Comparison of ENCODE assay signal across 26 cellular contexts in the genomic region with DNA sequence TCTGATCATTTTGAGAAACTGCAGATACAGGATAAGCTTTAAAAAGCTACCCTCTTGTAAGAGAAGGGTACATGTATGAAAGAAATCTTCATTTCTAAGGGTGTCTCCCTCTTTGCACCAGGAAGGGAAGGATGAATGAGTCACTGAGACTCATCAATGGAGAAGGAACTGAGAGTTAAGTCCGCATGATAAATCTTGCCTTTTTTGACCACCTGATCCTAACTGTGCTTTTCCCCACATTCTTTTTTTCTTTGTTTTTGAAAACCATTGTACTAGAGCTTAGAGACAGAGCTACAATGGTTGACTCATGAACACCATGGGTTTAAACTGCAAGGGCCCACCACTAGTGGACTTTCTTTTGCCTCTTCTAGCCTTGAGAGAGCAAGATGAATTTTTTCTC.
"Had no signal": no experiment of that assay in that cellular context is flagged by ENCODE, and none has a peak within 500 bp of the region (broad histone marks: within the 10 kb centered on the region; RNA-seq: fewer than 3 reads in every experiment).

No MANE protein-coding gene starts in this region.

- H3K4me1 ChIP-seq: gastroesophageal sphincter, right atrium auricular region, stomach, thyroid gland, upper lobe of left lung, vagina had no signal

- H3K4me3 ChIP-seq: gastroesophageal sphincter, right atrium auricular region, stomach, thyroid gland, upper lobe of left lung, vagina had no signal

- H3K27me3 ChIP-seq: gastroesophageal sphincter, right atrium auricular region, stomach, thyroid gland, upper lobe of left lung, vagina had no signal

- H3K27me3 Mint-ChIP-seq: activated CD4-positive, alpha-beta T cell treated with anti-CD3 and anti-CD28 coated beads for 36 hours; activated naive CD8-positive, alpha-beta T cell; memory B cell; stimulated activated naive B cell treated with anti-CD40 and anti-IgM and Interleukin-4, amounts not matched to agents 10 μg/mL and 1 μg/mL and 100 μg/mL, for 72 hours had no signal

- H3K36me3 ChIP-seq: gastroesophageal sphincter, right atrium auricular region, stomach, thyroid gland, upper lobe of left lung, vagina had no signal

- ATAC-seq: activated CD4-positive, alpha-beta T cell treated with anti-CD3 and anti-CD28 coated beads for 36 hours; activated T-cell treated with anti-CD3 and anti-CD28 coated beads, Interleukin-2, amount 50 U/mL, for 72 hours; gastroesophageal sphincter; naive thymus-derived CD4-positive, alpha-beta T cell; stimulated activated naive B cell treated with anti-CD40 and anti-IgM and Interleukin-4, amounts not matched to agents 10 μg/mL and 1 μg/mL and 100 μg/mL, for 72 hours had no signal

- H3K27ac Mint-ChIP-seq: activated CD4-positive, alpha-beta T cell treated with anti-CD3 and anti-CD28 coated beads for 36 hours; activated naive CD8-positive, alpha-beta T cell; activated T-cell treated with anti-CD3 and anti-CD28 coated beads, Interleukin-2, amount 50 U/mL, for 72 hours; memory B cell; naive thymus-derived CD4-positive, alpha-beta T cell; stimulated activated naive B cell treated with anti-CD40 and anti-IgM and Interleukin-4, amounts not matched to agents 10 μg/mL and 1 μg/mL and 100 μg/mL, for 72 hours had no signal

- H3K27ac ChIP-seq: gastroesophageal sphincter, right atrium auricular region, stomach, thyroid gland, upper lobe of left lung, vagina had no signal

- H3K36me3 Mint-ChIP-seq: activated naive CD8-positive, alpha-beta T cell; memory B cell; stimulated activated naive B cell treated with anti-CD40 and anti-IgM and Interleukin-4, amounts not matched to agents 10 μg/mL and 1 μg/mL and 100 μg/mL, for 72 hours had no signal

- DNase-seq: activated CD4-positive, alpha-beta T cell treated with anti-CD3 and anti-CD28 coated beads for 36 hours; activated CD4-positive, CD25-positive, alpha-beta regulatory T cell; activated naive CD4-positive, alpha-beta T cell treated with Interleukin-2 at 50 U/mL for 16 hours; activated T-cell treated with anti-CD3 and anti-CD28 coated beads for 4 hours; activated T-cell treated with anti-CD3 and anti-CD28 coated beads, Interleukin-2, amount 50 U/mL, for 72 hours; anterior cingulate cortex; dermis blood vessel endothelial cell; effector CD4-positive, alpha-beta T cell; erythroblast; hypothalamus; midbrain; naive thymus-derived CD4-positive, alpha-beta T cell; stimulated activated CD4-positive, alpha-beta T cell treated with anti-CD3 and anti-CD28 coated beads, Interleukin-15, amount 100 ng/mL, for 24 hours; stimulated activated CD4-positive, alpha-beta T cell treated with anti-CD3 and anti-CD28 coated beads, Interleukin-2, amount 100 ng/mL, for 24 hours; stimulated activated naive B cell treated with anti-CD40 and anti-IgM and Interleukin-4, amounts not matched to agents 10 μg/mL and 1 μg/mL and 100 μg/mL, for 72 hours; stomach; thyroid gland; upper lobe of left lung had no signal

- H3K4me3 Mint-ChIP-seq: activated CD4-positive, alpha-beta T cell treated with anti-CD3 and anti-CD28 coated beads for 36 hours; activated naive CD8-positive, alpha-beta T cell; activated T-cell treated with anti-CD3 and anti-CD28 coated beads, Interleukin-2, amount 50 U/mL, for 72 hours; memory B cell; naive thymus-derived CD4-positive, alpha-beta T cell; neural crest cell; stimulated activated naive B cell treated with anti-CD40 and anti-IgM and Interleukin-4, amounts not matched to agents 10 μg/mL and 1 μg/mL and 100 μg/mL, for 72 hours had no signal

- H3K9me3 Mint-ChIP-seq: activated T-cell treated with anti-CD3 and anti-CD28 coated beads, Interleukin-2, amount 50 U/mL, for 72 hours had no signal

- H3K4me1 Mint-ChIP-seq: activated CD4-positive, alpha-beta T cell treated with anti-CD3 and anti-CD28 coated beads for 36 hours; memory B cell; neural crest cell; stimulated activated naive B cell treated with anti-CD40 and anti-IgM and Interleukin-4, amounts not matched to agents 10 μg/mL and 1 μg/mL and 100 μg/mL, for 72 hours had no signal

- H3K9me3 ChIP-seq: thyroid gland had no signal

- FAIRE-seq: colon, endometrium had no signal
